Comparison of ENCODE assay signal across 20 cellular contexts in genomic region chr9:35871514-35871913, GRCh38. TPM values are rescaled to one million over a fixed set of nuclear protein-coding genes. Genes with fewer than 3 reads are reported as not detected.
A peak's percentile ranks its signal among the peaks of the same experiment; 100 is the strongest.
DNase-seq lines count a peak whose midpoint lies in the region; ATAC-seq and TF ChIP-seq lines count a peak whose summit lies in the region.
"Had no signal": no experiment of that assay in that cellular context is flagged by ENCODE, and none has a peak within 500 bp of the region (broad histone marks: within the 10 kb centered on the region; RNA-seq: fewer than 3 reads in every experiment).

No MANE protein-coding gene starts in this region.

- 33 to 52% (median 41%) methylated on average over 3 of the region's 3 CpGs for WGBS in stomach, 5 donors
- WGBS in gastroesophageal sphincter (ENCODE audit: low coverage in 1 of 2), 2 donors = 53 to 71% methylated on average over 2 to 3 of the region's 3 CpGs

- TF ChIP-seq POLR2A in stomach (IDR thresholded peaks at IDR 0.05) (no peak), gastroesophageal sphincter (IDR thresholded peaks at IDR 0.05) (no peak)

- ATAC-seq in gastroesophageal sphincter = no peak
- ATAC-seq in activated naive CD4-positive, alpha-beta T cell treated with anti-CD3 and anti-CD28 coated beads, Interleukin-2, amount 50 U/mL, for 72 hours = no peak
- ATAC-seq: GM23338 had no signal

- H3K4me1 ChIP-seq in stomach = no peaks in the 10 kb centered on the region
- no peaks in the 10 kb centered on the region for H3K4me1 ChIP-seq in gastroesophageal sphincter
- H3K4me1 ChIP-seq: BLaER1, testis had no signal

- H3K27ac ChIP-seq in stomach = no peak overlapping the region
- no peak overlapping the region for H3K27ac ChIP-seq in gastroesophageal sphincter
- H3K27ac ChIP-seq: BLaER1, coronary artery, testis had no signal

- no peaks in the 10 kb centered on the region for H3K36me3 Mint-ChIP-seq in activated naive CD4-positive, alpha-beta T cell treated with anti-CD3 and anti-CD28 coated beads, Interleukin-2, amount 50 U/mL, for 72 hours
- H3K36me3 Mint-ChIP-seq: activated naive CD8-positive, alpha-beta T cell; brain had no signal

- peak; percentile 21 for DNase-seq in DMS79 treated with DMSO at 0.1 percent for 48 hours (lab: John Stamatoyannopoulos, UW)
- no peak for DNase-seq in DMS79 (lab: John Stamatoyannopoulos, UW)
- peak; percentile 20 for DNase-seq in NCI-H2171 (lab: John Stamatoyannopoulos, UW)
- peak; percentile 43 for DNase-seq in epithelial cell of esophagus (ENCODE audit: low read depth)
- DNase-seq in stomach = peak; percentile 45
- DNase-seq in NCI-H1092 treated with DMSO at 0.1 percent for 48 hours (lab: John Stamatoyannopoulos, UW) = no peak
- no peak for DNase-seq in activated naive CD4-positive, alpha-beta T cell treated with anti-CD3 and anti-CD28 coated beads, Interleukin-2, amount 50 U/mL, for 72 hours (ENCODE audit: low spot score in 2 of 2)
- DNase-seq: activated CD4-positive, alpha-beta T cell treated with anti-CD3 and anti-CD28 coated beads, Interleukin-2, amount 50 U/mL, for 48 hours; activated T-cell treated with anti-CD3 and anti-CD28 coated beads, Interleukin-2, amount 50 U/mL, for 48 hours; foreskin fibroblast; kidney glomerular epithelial cell; NCI-H2081; testis had no signal

- TF ChIP-seq CTCF in epithelial cell of esophagus (IDR thresholded peaks at IDR 0.05; ENCODE audit: insufficient read depth, low read depth, low read length, missing control alignments) = no peak
- TF ChIP-seq CTCF in stomach (IDR thresholded peaks at IDR 0.05) = no peak
- TF ChIP-seq CTCF in gastroesophageal sphincter (IDR thresholded peaks at IDR 0.05) = no peak

- no peak overlapping the region for H3K27ac Mint-ChIP-seq in activated naive CD4-positive, alpha-beta T cell treated with anti-CD3 and anti-CD28 coated beads, Interleukin-2, amount 50 U/mL, for 72 hours
- H3K27ac Mint-ChIP-seq: activated naive CD8-positive, alpha-beta T cell; brain; GM23338 had no signal

- intact Hi-C loops in stomach (cut with DNase I; ENCODE audit: low total_unique reads) = no loop called here

- no peaks in the 10 kb centered on the region for H3K9me3 ChIP-seq in stomach
- no peaks in the 10 kb centered on the region for H3K9me3 ChIP-seq in gastroesophageal sphincter
- H3K9me3 ChIP-seq: testis had no signal

- H3K27me3 ChIP-seq in stomach (peaks cover 0 to 27% (median 0%) of the 10 kb centered on the region in 3 donors), gastroesophageal sphincter (peaks cover 8% of the 10 kb centered on the region)
- H3K27me3 ChIP-seq: BLaER1, testis had no signal

- H3K36me3 ChIP-seq in stomach (no peaks in the 10 kb centered on the region), gastroesophageal sphincter (no peaks in the 10 kb centered on the region)
- H3K36me3 ChIP-seq: BLaER1 had no signal

- no peaks in the 10 kb centered on the region for H3K9me3 Mint-ChIP-seq in activated naive CD4-positive, alpha-beta T cell treated with anti-CD3 and anti-CD28 coated beads, Interleukin-2, amount 50 U/mL, for 72 hours

- TF ChIP-seq EP300 in stomach (IDR thresholded peaks at IDR 0.05) (no peak), gastroesophageal sphincter (IDR thresholded peaks at IDR 0.05) (no peak)

- H3K4me3 ChIP-seq in epithelial cell of esophagus (ENCODE audit: low read length) (no peak overlapping the region), stomach (no peak overlapping the region), gastroesophageal sphincter (no peak overlapping the region)
- H3K4me3 ChIP-seq: BLaER1, coronary artery, GM23338, testis had no signal

RNA-seq across cellular contexts. Expression of gene OR13J1, which starts 1.3 kb away (rescaled TPM):
- not detected for total RNA-seq in stomach
- not detected for polyA plus RNA-seq in stomach
- not detected for total RNA-seq in gastroesophageal sphincter
- total RNA-seq in activated naive CD4-positive, alpha-beta T cell treated with anti-CD3 and anti-CD28 coated beads, Interleukin-2, amount 50 U/mL, for 72 hours = not detected
- total RNA-seq: GM23338, testis had no signal
- polyA plus RNA-seq: neural cell had no signal

RNA-seq across cellular contexts. Expression of gene HRCT1, which starts 34.5 kb away (rescaled TPM):
- total RNA-seq in stomach = 10 to 100 TPM in 1 of 5 donors, 1 to 10 TPM in 2, under 1 TPM in 1, not detected in 1; 0.92 to 28.7 (median 7.7) TPM
- polyA plus RNA-seq in stomach = 1 to 10 TPM in 1 of 3 donors, under 1 TPM in 1, not detected in 1; 0.50 to 4.3 TPM
- 10 to 100 TPM in 3 of 4 donors, 1 to 10 TPM in 1; 4.0 to 32.7 (median 17.0) TPM for total RNA-seq in gastroesophageal sphincter
- total RNA-seq in activated naive CD4-positive, alpha-beta T cell treated with anti-CD3 and anti-CD28 coated beads, Interleukin-2, amount 50 U/mL, for 72 hours = not detected
- total RNA-seq: GM23338 had no signal
- polyA plus RNA-seq: GM23338, neural cell had no signal

RNA-seq across cellular contexts. Expression of gene SPAAR, which starts 37.8 kb away (rescaled TPM):
- total RNA-seq in stomach (1 to 10 TPM in 2 of 5 donors, not detected in 3; 1.2 to 2.4 TPM), gastroesophageal sphincter (1 to 10 TPM in 3 of 4 donors, under 1 TPM in 1; 0.62 to 5.5 (median 2.6) TPM)
- polyA plus RNA-seq in stomach = under 1 TPM; 0.30 to 0.92 (median 0.68) TPM
- total RNA-seq in activated naive CD4-positive, alpha-beta T cell treated with anti-CD3 and anti-CD28 coated beads, Interleukin-2, amount 50 U/mL, for 72 hours = not detected
- total RNA-seq: GM23338 had no signal
- polyA plus RNA-seq: GM23338 had no signal

RNA-seq across cellular contexts. Expression of gene TMEM8B, which starts 42.5 kb away (rescaled TPM):
- total RNA-seq in stomach (10 to 100 TPM in 3 of 5 donors, 1 to 10 TPM in 2; 4.6 to 81.4 (median 11.6) TPM), gastroesophageal sphincter (10 to 100 TPM; 11.7 to 23.8 (median 18.6) TPM)
- polyA plus RNA-seq in stomach = 1 to 10 TPM; 7.0 to 9.2 (median 7.0) TPM
- 10 to 100 TPM in 1 of 2 donors, 1 to 10 TPM in 1; 4.0 to 11.2 TPM for total RNA-seq in activated naive CD4-positive, alpha-beta T cell treated with anti-CD3 and anti-CD28 coated beads, Interleukin-2, amount 50 U/mL, for 72 hours

RNA-seq across cellular contexts. Expression of gene FAM221B, which starts 43.0 kb away (rescaled TPM):
- total RNA-seq in stomach (not detected), gastroesophageal sphincter (not detected)
- under 1 TPM in 1 of 3 donors, not detected in 2; 0.10 TPM for polyA plus RNA-seq in stomach
- not detected for total RNA-seq in activated naive CD4-positive, alpha-beta T cell treated with anti-CD3 and anti-CD28 coated beads, Interleukin-2, amount 50 U/mL, for 72 hours
- total RNA-seq: GM23338 had no signal

Comparison
In these comparisons a context has a peak if more than half of its experiments do, and no peak if none do; other contexts are left out.
1. DNase-seq: peak in DMS79 treated with DMSO at 0.1 percent for 48 hours (single experiment), NCI-H2171 (single experiment), epithelial cell of esophagus (single experiment) and stomach (single experiment); none in DMS79 (single experiment), NCI-H1092 treated with DMSO at 0.1 percent for 48 hours (single experiment) and activated naive CD4-positive, alpha-beta T cell treated with anti-CD3 and anti-CD28 coated beads, Interleukin-2, amount 50 U/mL, for 72 hours (0 of 2).